In the genomic region with DNA sequence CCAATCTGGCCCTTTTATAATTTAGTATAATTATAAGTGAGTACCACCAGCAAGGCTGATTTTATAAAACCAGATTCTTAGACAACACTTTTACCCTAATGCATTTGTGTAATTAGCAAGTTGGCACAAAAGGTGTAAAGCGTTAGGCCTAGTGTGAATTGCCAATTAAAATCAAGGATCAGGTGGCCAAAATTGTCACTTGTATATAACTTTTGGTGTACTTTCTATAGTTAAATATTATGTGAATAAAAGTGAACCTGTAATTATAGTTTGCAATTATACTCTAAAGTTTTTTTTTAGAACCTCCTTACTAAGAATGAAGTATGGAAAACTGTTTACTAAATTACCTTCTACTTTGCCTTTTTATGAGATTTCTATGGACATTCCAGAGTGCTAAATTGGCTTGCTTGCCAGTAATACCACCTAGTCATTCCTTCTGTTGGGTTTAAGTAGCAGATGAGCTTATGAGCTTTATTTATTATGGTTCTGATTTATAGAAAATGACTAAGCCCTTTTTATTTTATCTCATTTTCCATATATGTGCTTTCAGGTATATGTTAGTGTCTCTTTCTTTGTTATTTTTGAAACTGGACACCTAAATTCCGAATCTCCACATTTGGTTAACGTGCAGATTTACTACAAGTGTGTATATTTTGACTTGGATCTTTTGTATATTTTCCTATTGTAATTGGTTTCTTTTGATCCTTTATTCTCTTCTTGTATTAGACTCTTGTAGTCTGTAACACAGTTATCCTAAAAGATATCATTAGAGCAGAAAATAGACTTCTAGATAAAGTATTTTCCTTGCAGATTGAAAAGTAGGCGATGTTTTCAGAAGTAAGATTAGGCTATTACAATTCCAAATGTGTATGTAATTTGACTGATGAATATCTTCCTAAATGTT, we compare ENCODE assay signal across 1 cellular context.
TF ChIP-seq lines count a peak whose summit lies in the region.

No MANE protein-coding gene starts in this region.

TF ChIP-seq in WTC11, 78 proteins besides CTCF, POLR2A, EP300 and RAD21 (continued from another document):
- TF ChIP-seq, protein P1, sequence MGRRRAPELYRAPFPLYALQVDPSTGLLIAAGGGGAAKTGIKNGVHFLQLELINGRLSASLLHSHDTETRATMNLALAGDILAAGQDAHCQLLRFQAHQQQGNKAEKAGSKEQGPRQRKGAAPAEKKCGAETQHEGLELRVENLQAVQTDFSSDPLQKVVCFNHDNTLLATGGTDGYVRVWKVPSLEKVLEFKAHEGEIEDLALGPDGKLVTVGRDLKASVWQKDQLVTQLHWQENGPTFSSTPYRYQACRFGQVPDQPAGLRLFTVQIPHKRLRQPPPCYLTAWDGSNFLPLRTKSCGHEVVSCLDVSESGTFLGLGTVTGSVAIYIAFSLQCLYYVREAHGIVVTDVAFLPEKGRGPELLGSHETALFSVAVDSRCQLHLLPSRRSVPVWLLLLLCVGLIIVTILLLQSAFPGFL (CRISPR knock-in tag; IDR thresholded peaks at IDR 0.05; ENCODE audit: borderline replicate concordance), result no peak
